In the genomic region with DNA sequence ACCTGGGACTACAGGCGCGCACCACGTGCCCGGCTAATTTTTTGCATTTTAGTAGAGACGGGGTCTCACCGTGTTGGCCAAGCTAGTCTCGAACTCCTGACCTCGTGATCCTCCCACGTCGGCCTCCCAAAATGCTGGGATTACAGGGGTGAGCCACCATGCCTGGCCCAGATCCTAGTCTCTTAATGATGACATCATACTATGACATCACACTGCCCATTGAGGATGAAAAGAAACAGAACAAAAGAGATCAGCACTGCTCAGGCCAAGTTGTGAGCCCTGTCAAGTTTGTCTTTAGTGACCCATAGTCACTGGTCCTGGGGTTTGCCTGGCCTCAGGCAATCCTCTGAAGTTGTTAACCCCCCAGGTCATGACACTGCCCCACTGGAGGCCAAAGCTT, we compare ENCODE assay signal across 21 cellular contexts. TPM values are rescaled to one million over a fixed set of nuclear protein-coding genes. Genes with fewer than 3 reads are reported as not detected.
"Had no signal": no experiment of that assay in that cellular context is flagged by ENCODE, and none has a peak within 500 bp of the region (broad histone marks: within the 10 kb centered on the region; RNA-seq: fewer than 3 reads in every experiment).

No MANE protein-coding gene starts in this region.

- H3K9me3 Mint-ChIP-seq: natural killer cell treated with Interleukin-12 subunit alpha and Interleukin-12 subunit beta and Interleukin-15 and Interleukin-18, amount 100 ng/mL, for 72 hours; neural progenitor cell; type B pancreatic cell had no signal

- H3K4me1 ChIP-seq: left lung, lower lobe of right lung, pancreas had no signal

- H3K27me3 ChIP-seq: dorsolateral prefrontal cortex, esophagus squamous epithelium, left lung, neural progenitor cell, pancreas had no signal

- H3K9ac ChIP-seq: neural progenitor cell had no signal

- DNase-seq: cortex of kidney; dorsolateral prefrontal cortex; effector CD8-positive, alpha-beta T cell; esophagus squamous epithelium; foreskin fibroblast; left lung; lower lobe of right lung; mesenchymal stem cell; midbrain; nucleus accumbens; pancreas; right cardiac atrium; stimulated activated CD4-positive, alpha-beta T cell treated with anti-CD3 and anti-CD28 coated beads, Interleukin-2, amount 100 ng/mL, for 48 hours; stimulated activated naive CD4-positive, alpha-beta T cell treated with Interleukin-2 at 50 U/mL for 16 hours had no signal

- H3K4me3 ChIP-seq: dorsolateral prefrontal cortex, esophagus squamous epithelium, left lung, lower lobe of right lung, neural progenitor cell, pancreas, smooth muscle cell had no signal

- H2AFZ ChIP-seq: neural progenitor cell had no signal

- H3K36me3 ChIP-seq: esophagus squamous epithelium, left lung, lower lobe of right lung, neural progenitor cell, pancreas had no signal

- H3K36me3 Mint-ChIP-seq: natural killer cell treated with Interleukin-12 subunit alpha and Interleukin-12 subunit beta and Interleukin-15 and Interleukin-18, amount 100 ng/mL, for 72 hours; neural progenitor cell had no signal

- ATAC-seq: left lung; lower lobe of right lung; natural killer cell treated with Interleukin-12 subunit alpha and Interleukin-12 subunit beta and Interleukin-15 and Interleukin-18, amount 100 ng/mL, for 72 hours; pancreas had no signal

- H3K4me2 ChIP-seq: neural progenitor cell, smooth muscle cell had no signal

- H3K27ac Mint-ChIP-seq: natural killer cell treated with Interleukin-12 subunit alpha and Interleukin-12 subunit beta and Interleukin-15 and Interleukin-18, amount 100 ng/mL, for 72 hours; neural progenitor cell; progenitor cell of endocrine pancreas had no signal

- H3K27ac ChIP-seq: dorsolateral prefrontal cortex, left lung, lower lobe of right lung, neural progenitor cell, pancreas had no signal

- H3K4me3 Mint-ChIP-seq: natural killer cell treated with Interleukin-12 subunit alpha and Interleukin-12 subunit beta and Interleukin-15 and Interleukin-18, amount 100 ng/mL, for 72 hours; neural progenitor cell; type B pancreatic cell had no signal

- FAIRE-seq: endometrium, pancreas, urothelium cell line had no signal

- H3K9me3 ChIP-seq: esophagus squamous epithelium, left lung, lower lobe of right lung, pancreas had no signal

RNA-seq across cellular contexts. Expression of a gene that starts 21.3 kb away (rescaled TPM):
- total RNA-seq: natural killer cell treated with Interleukin-12 subunit alpha and Interleukin-12 subunit beta and Interleukin-15 and Interleukin-18, amount 100 ng/mL, for 72 hours had no signal
